12 cellular contexts compared by ENCODE assay signal in genomic region chr6:116512709-116513108, GRCh38. TPM values are rescaled to one million over a fixed set of nuclear protein-coding genes. Genes with fewer than 3 reads are reported as not detected.
DNase-seq lines count a peak whose midpoint lies in the region; ATAC-seq and TF ChIP-seq lines count a peak whose summit lies in the region.
"Had no signal": no experiment of that assay in that cellular context is flagged by ENCODE, and none has a peak within 500 bp of the region (broad histone marks: within the 10 kb centered on the region; RNA-seq: fewer than 3 reads in every experiment).

No MANE protein-coding gene starts in this region.

- no peak overlapping the region for H3K9ac ChIP-seq in mammary epithelial cell (ENCODE audit: insufficient read depth, low read length)
- H3K9ac ChIP-seq in smooth muscle cell (ENCODE audit: low read depth) = peak overlapping the region; percentile 53

- no TSS peak for BruUV-seq in mammary epithelial cell (replicated peaks; lab: Mats Ljungman, UMichigan)

- no peaks in the 10 kb centered on the region for H3K27me3 ChIP-seq in mammary epithelial cell (ENCODE audit: insufficient read depth, low read length)
- H3K27me3 ChIP-seq in hepatocyte = no peaks in the 10 kb centered on the region
- H3K27me3 ChIP-seq in smooth muscle cell (ENCODE audit: low read depth) = no peaks in the 10 kb centered on the region

- intact Hi-C loops in mammary epithelial cell (cut with micrococcal nuclease) = loop anchor here (2.0 kb wide), 1 partner anchor 66 kb away; no protein-coding TSS in a partner anchor

- no peak for DNase-seq in mammary epithelial cell
- DNase-seq in hepatocyte (ENCODE audit: low spot score) = no peak
- no peak for DNase-seq in smooth muscle cell (lab: John Stamatoyannopoulos, UW; ENCODE audit: unreplicated experiment)
- DNase-seq in NCI-H1105 (lab: John Stamatoyannopoulos, UW) = no peak
- no peak for DNase-seq in activated CD4-positive, CD25-positive, alpha-beta regulatory T cell treated with anti-CD3 and anti-CD28 coated beads, Interleukin-2, amount 50 U/mL, for 72 hours
- DNase-seq in immature natural killer cell = no peak
- DNase-seq: Kasumi-1; naive thymus-derived CD4-positive, alpha-beta T cell had no signal

- H3K9me3 ChIP-seq in HEK293 (ENCODE audit: control insufficient read depth, insufficient read depth, low read depth, low read length) (no peaks in the 10 kb centered on the region), mammary epithelial cell (replicated peaks; ENCODE audit: insufficient read depth, low read length) (no peaks in the 10 kb centered on the region), hepatocyte (ENCODE audit: low read depth) (no peaks in the 10 kb centered on the region), smooth muscle cell (replicated peaks; ENCODE audit: low read depth) (no peaks in the 10 kb centered on the region)

- no peak for ATAC-seq in GM19023 (IDR thresholded peaks at IDR 0.05; ENCODE audit: unreplicated experiment)
- ATAC-seq: naive thymus-derived CD4-positive, alpha-beta T cell had no signal

- H3K27ac ChIP-seq in HEK293 (ENCODE audit: extremely low read depth, low read depth, low read length) (no peak overlapping the region), mammary epithelial cell (ENCODE audit: insufficient read depth, low read depth, low read length) (peak overlapping the region; percentile 2), hepatocyte (peak overlapping the region; percentile 77), smooth muscle cell (ENCODE audit: low read depth) (peak overlapping the region; percentile 82)

- in situ Hi-C loops in mammary epithelial cell (cut with MboI; ENCODE audit: low sequenced_read_pairs in 2 of 2) = no loop called here

- H3K4me3 ChIP-seq in HEK293 (ENCODE audit: low read depth, low read length) (peak overlapping the region; percentile 27), mammary epithelial cell (replicated peaks in 1 of 3; ENCODE audit: insufficient read depth in 1 of 3, low read depth in 2 of 3, low read length in 3 of 3) (no peak overlapping the region), hepatocyte (peak overlapping the region; percentile 5), smooth muscle cell (peak overlapping the region; percentile 45)

- CTCF ChIA-PET in HEK293 (lab: Yijun Ruan, JAX) (interaction anchor here (1.0 to 6.0 kb wide), 19 partner anchors 10 to 305 kb away, joined by 3 to 75 read pairs (median 8); partner anchors contain the start of genes CALHM6 and DSE), mammary epithelial cell (lab: Charles Lee; ENCODE audit: low non-redundant PET) (interaction anchor here (1.5 kb wide), 1 partner anchor 244 kb away, joined by 5 read pairs; no protein-coding TSS in a partner anchor)

- H3K36me3 ChIP-seq in HEK293 (ENCODE audit: control insufficient read depth in 2 of 2, insufficient read depth in 1 of 2, low read length in 2 of 2) (peaks cover 0 to 15% of the 10 kb centered on the region in 2 experiments; a peak in 1 of 3 replicates), mammary epithelial cell (ENCODE audit: insufficient read depth, low read length) (no peaks in the 10 kb centered on the region), hepatocyte (replicated peaks; ENCODE audit: insufficient read depth, low read depth) (no peaks in the 10 kb centered on the region), smooth muscle cell (ENCODE audit: low read depth) (no peaks in the 10 kb centered on the region)

- no peaks in the 10 kb centered on the region for H3F3A ChIP-seq in smooth muscle cell (ENCODE audit: low read depth)

- no peak overlapping the region for H3K4me3 Mint-ChIP-seq in immature natural killer cell
- H3K4me3 Mint-ChIP-seq: CD14-positive monocyte; naive thymus-derived CD4-positive, alpha-beta T cell had no signal

- H3K4me1 Mint-ChIP-seq in immature natural killer cell = no peaks in the 10 kb centered on the region
- H3K4me1 Mint-ChIP-seq: naive thymus-derived CD4-positive, alpha-beta T cell had no signal

- peaks cover 0 to 7% (median 6%) of the 10 kb centered on the region in 3 donors for H3K27me3 Mint-ChIP-seq in immature natural killer cell (ENCODE audit: low read depth in 3 of 3)

- H3K4me1 ChIP-seq in HEK293 (ENCODE audit: control insufficient read depth, insufficient read depth, low read length) (peaks cover 13% of the 10 kb centered on the region), mammary epithelial cell (ENCODE audit: insufficient read depth, low read length) (peaks cover 23% of the 10 kb centered on the region), hepatocyte (ENCODE audit: insufficient read depth) (no peaks in the 10 kb centered on the region), smooth muscle cell (ENCODE audit: low read depth) (peaks cover 16% of the 10 kb centered on the region)

- H2AFZ ChIP-seq in mammary epithelial cell (ENCODE audit: low read depth, low read length) (no peak overlapping the region), hepatocyte (no peak overlapping the region), smooth muscle cell (ENCODE audit: low read depth) (peak overlapping the region; percentile 88)

- dilution Hi-C loops in mammary epithelial cell (cut with HindIII; ENCODE audit: low sequenced_read_pairs) = loop anchor here (5.0 kb wide), 1 partner anchor 65 kb away; no protein-coding TSS in a partner anchor

- H3K9me3 Mint-ChIP-seq in immature natural killer cell = peaks cover 0 to 8% (median 0%) of the 10 kb centered on the region in 6 donors

- POLR2A ChIA-PET in HEK293 (lab: Yijun Ruan, JAX) = no interaction called here

- no peak overlapping the region for H3K4me2 ChIP-seq in mammary epithelial cell (ENCODE audit: insufficient read depth, low read depth, low read length)
- H3K4me2 ChIP-seq in hepatocyte = peak overlapping the region; percentile 66
- H3K4me2 ChIP-seq in smooth muscle cell = peak overlapping the region; percentile 90

- no peaks in the 10 kb centered on the region for H3K9me2 ChIP-seq in hepatocyte (replicated peaks; ENCODE audit: insufficient read depth)

- no peak for TF ChIP-seq CTCF in HEK293 (tag by site-specific recombination; IDR thresholded peaks at IDR 0.05)
- TF ChIP-seq CTCF in mammary epithelial cell (conservative IDR thresholded peaks at IDR 0.05 in 1 of 2, IDR thresholded peaks at IDR 0.05 in 1 of 2; ENCODE audit: extremely low read depth in 1 of 2, insufficient read depth in 1 of 2, low read depth in 1 of 2, low read length in 2 of 2) = no peak
- TF ChIP-seq CTCF in hepatocyte (IDR thresholded peaks at IDR 0.05; ENCODE audit: poor library complexity) = no peak
- TF ChIP-seq CTCF in smooth muscle cell (IDR thresholded peaks at IDR 0.05; ENCODE audit: borderline replicate concordance, insufficient read depth, poor library complexity, severe bottlenecking) = no peak

- H3K36me3 Mint-ChIP-seq in immature natural killer cell = no peaks in the 10 kb centered on the region
- H3K36me3 Mint-ChIP-seq: CD14-positive monocyte; naive thymus-derived CD4-positive, alpha-beta T cell had no signal

- H3K79me2 ChIP-seq in mammary epithelial cell (ENCODE audit: insufficient read depth, low read length) (no peaks in the 10 kb centered on the region), hepatocyte (no peaks in the 10 kb centered on the region), smooth muscle cell (ENCODE audit: low read depth) (peaks cover 9% of the 10 kb centered on the region)

- H4K20me1 ChIP-seq in mammary epithelial cell (ENCODE audit: insufficient read depth, low read length) (no peaks in the 10 kb centered on the region), hepatocyte (ENCODE audit: insufficient read depth, poor library complexity, severe bottlenecking) (no peaks in the 10 kb centered on the region), smooth muscle cell (ENCODE audit: low read depth) (no peaks in the 10 kb centered on the region)

- H3K27ac Mint-ChIP-seq in immature natural killer cell = no peak overlapping the region
- H3K27ac Mint-ChIP-seq: naive thymus-derived CD4-positive, alpha-beta T cell had no signal

RNA-seq across cellular contexts. Expression of gene CALHM5, which starts 1.3 kb away (rescaled TPM):
- under 1 TPM; 0.05 to 0.50 TPM for total RNA-seq in mammary epithelial cell
- 0.19 TPM for polyA plus RNA-seq in mammary epithelial cell
- not detected for polyA minus RNA-seq in mammary epithelial cell
- 1.2 and 1.7 TPM in 2 replicates for total RNA-seq in hepatocyte
- polyA plus RNA-seq in hepatocyte = 0.46 and 0.62 TPM in 2 replicates
- total RNA-seq in smooth muscle cell = 3.9 and 4.8 TPM in 2 replicates
- 1.9 and 2.1 TPM in 2 replicates for polyA plus RNA-seq in smooth muscle cell
- polyA plus RNA-seq in immature natural killer cell = not detected
- total RNA-seq: naive thymus-derived CD4-positive, alpha-beta T cell had no signal
- polyA plus RNA-seq: CD14-positive monocyte; naive thymus-derived CD4-positive, alpha-beta T cell had no signal

RNA-seq across cellular contexts. Expression of gene TRAPPC3L, which starts 32.8 kb away (rescaled TPM):
- total RNA-seq in mammary epithelial cell = 1 to 10 TPM in 1 of 2 donors, not detected in 1; 1.5 TPM
- polyA plus RNA-seq in mammary epithelial cell = 0.18 TPM
- polyA minus RNA-seq in mammary epithelial cell = not detected
- 0.40 TPM in 1 of 2 replicates, not detected in the other for total RNA-seq in hepatocyte
- 1.2 TPM in 1 of 2 replicates, not detected in the other for polyA plus RNA-seq in hepatocyte
- not detected in 2 replicates for total RNA-seq in smooth muscle cell
- polyA plus RNA-seq in smooth muscle cell = 0.11 TPM in 1 of 2 replicates, not detected in the other
- polyA plus RNA-seq in immature natural killer cell = under 1 TPM in 2 of 3 donors, not detected in 1; 0.18 to 0.20 TPM
- total RNA-seq: naive thymus-derived CD4-positive, alpha-beta T cell had no signal
- polyA plus RNA-seq: naive thymus-derived CD4-positive, alpha-beta T cell had no signal

RNA-seq across cellular contexts. Expression of gene CALHM4, which starts 40.8 kb away (rescaled TPM):
- under 1 TPM in 1 of 2 donors, not detected in 1; 0.17 TPM for total RNA-seq in mammary epithelial cell
- 0.24 TPM for polyA plus RNA-seq in mammary epithelial cell
- not detected for polyA minus RNA-seq in mammary epithelial cell
- total RNA-seq in hepatocyte = not detected in 2 replicates
- not detected in 2 replicates for polyA plus RNA-seq in hepatocyte
- not detected in 2 replicates for total RNA-seq in smooth muscle cell
- polyA plus RNA-seq in smooth muscle cell = not detected in 2 replicates
- polyA plus RNA-seq in immature natural killer cell = not detected
- total RNA-seq: naive thymus-derived CD4-positive, alpha-beta T cell had no signal
- polyA plus RNA-seq: adipose tissue; CD14-positive monocyte; naive thymus-derived CD4-positive, alpha-beta T cell had no signal

RNA-seq across cellular contexts. Expression of gene CALHM6, which starts 51.5 kb away (rescaled TPM):
- total RNA-seq in mammary epithelial cell = under 1 TPM; 0.66 to 0.67 TPM
- polyA plus RNA-seq in mammary epithelial cell = 0.61 TPM
- not detected for polyA minus RNA-seq in mammary epithelial cell
- total RNA-seq in hepatocyte = 0.83 TPM in 1 of 2 replicates, not detected in the other
- polyA plus RNA-seq in hepatocyte = 0.43 and 0.50 TPM in 2 replicates
- 5.1 and 12.1 TPM in 2 replicates for total RNA-seq in smooth muscle cell
- polyA plus RNA-seq in smooth muscle cell = 3.4 and 4.6 TPM in 2 replicates
- polyA plus RNA-seq in immature natural killer cell = 100 to 1,000 TPM in 2 of 3 donors, 10 to 100 TPM in 1; 26.5 to 107 (median 103) TPM

RNA-seq across cellular contexts. Expression of gene RWDD1, which starts 58.6 kb away (rescaled TPM):
- total RNA-seq in mammary epithelial cell = 10 to 100 TPM; 27.0 to 44.7 TPM
- 29.8 TPM for polyA plus RNA-seq in mammary epithelial cell
- polyA minus RNA-seq in mammary epithelial cell = 0.47 TPM
- total RNA-seq in hepatocyte = 41.0 and 54.1 TPM in 2 replicates
- 43.3 and 48.8 TPM in 2 replicates for polyA plus RNA-seq in hepatocyte
- 58.5 and 69.4 TPM in 2 replicates for total RNA-seq in smooth muscle cell
- polyA plus RNA-seq in smooth muscle cell = 64.0 and 66.1 TPM in 2 replicates
- polyA plus RNA-seq in immature natural killer cell = 10 to 100 TPM; 69.1 to 87.3 (median 70.4) TPM

Comparison
In these comparisons a context has a peak if more than half of its experiments do, and no peak if none do; other contexts are left out.
1. H3K4me3 ChIP-seq: peak in HEK293 (single experiment), hepatocyte (single experiment) and smooth muscle cell (single experiment); none in mammary epithelial cell (0 of 3).